3 cellular contexts compared by ENCODE assay signal in the genomic region with DNA sequence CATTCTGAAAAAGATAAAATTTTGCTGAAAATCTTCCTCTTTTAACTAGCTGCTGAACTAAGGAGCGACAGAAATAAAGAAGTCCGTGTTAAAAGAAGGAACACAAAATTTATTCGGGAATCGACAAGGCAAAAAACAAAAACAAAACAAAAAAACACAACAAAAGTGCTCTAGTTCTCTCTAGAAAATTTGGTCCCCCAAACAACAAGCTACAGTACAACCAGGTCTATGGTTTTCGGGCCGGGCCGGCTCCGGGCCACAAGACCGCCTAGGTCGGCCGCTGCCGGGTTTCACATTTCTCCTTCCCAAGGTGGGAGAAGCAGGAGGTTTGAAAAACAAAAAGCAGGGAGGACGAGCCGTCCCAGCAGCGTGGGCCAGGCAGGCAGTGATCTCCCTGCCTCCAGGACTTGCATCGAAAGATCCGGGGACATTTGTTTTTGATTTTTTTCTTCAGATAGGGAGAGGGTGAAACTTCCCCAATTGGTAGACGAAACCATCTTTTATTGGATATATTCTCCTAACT.
TF ChIP-seq lines count a peak whose summit lies in the region.

No MANE protein-coding gene starts in this region.

TF ChIP-seq in A549, 52 proteins besides CTCF, POLR2A, EP300 and RAD21:
- TF ChIP-seq, protein P1, sequence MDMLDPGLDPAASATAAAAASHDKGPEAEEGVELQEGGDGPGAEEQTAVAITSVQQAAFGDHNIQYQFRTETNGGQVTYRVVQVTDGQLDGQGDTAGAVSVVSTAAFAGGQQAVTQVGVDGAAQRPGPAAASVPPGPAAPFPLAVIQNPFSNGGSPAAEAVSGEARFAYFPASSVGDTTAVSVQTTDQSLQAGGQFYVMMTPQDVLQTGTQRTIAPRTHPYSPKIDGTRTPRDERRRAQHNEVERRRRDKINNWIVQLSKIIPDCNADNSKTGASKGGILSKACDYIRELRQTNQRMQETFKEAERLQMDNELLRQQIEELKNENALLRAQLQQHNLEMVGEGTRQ (IDR thresholded peaks at IDR 0.05): no peak
- no peak for TF ChIP-seq CBX8 (IDR thresholded peaks at IDR 0.05)
TF ChIP-seq in A549: peak in this region for 0.

TF ChIP-seq in GM23338, 12 proteins besides CTCF, POLR2A, EP300 and RAD21:
- TF ChIP-seq EZH2 (IDR thresholded peaks at IDR 0.05; ENCODE audit: low read depth, unreplicated experiment): peak; percentile 83
- TF ChIP-seq NANOG (IDR thresholded peaks at IDR 0.05; ENCODE audit: borderline replicate concordance): no peak

TF ChIP-seq in GM12878, 131 proteins besides CTCF, POLR2A, EP300 and RAD21:
- TF ChIP-seq, protein P2, sequence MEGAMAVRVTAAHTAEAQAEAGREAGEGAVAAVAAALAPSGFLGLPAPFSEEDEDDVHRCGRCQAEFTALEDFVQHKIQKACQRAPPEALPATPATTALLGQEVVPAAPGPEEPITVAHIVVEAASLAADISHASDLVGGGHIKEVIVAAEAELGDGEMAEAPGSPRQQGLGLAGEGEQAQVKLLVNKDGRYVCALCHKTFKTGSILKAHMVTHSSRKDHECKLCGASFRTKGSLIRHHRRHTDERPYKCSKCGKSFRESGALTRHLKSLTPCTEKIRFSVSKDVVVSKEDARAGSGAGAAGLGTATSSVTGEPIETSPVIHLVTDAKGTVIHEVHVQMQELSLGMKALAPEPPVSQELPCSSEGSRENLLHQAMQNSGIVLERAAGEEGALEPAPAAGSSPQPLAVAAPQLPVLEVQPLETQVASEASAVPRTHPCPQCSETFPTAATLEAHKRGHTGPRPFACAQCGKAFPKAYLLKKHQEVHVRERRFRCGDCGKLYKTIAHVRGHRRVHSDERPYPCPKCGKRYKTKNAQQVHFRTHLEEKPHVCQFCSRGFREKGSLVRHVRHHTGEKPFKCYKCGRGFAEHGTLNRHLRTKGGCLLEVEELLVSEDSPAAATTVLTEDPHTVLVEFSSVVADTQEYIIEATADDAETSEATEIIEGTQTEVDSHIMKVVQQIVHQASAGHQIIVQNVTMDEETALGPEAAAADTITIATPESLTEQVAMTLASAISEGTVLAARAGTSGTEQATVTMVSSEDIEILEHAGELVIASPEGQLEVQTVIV (IDR thresholded peaks at IDR 0.05; ENCODE audit: borderline replicate concordance, partially characterized antibody): no peak
- TF ChIP-seq SUZ12 (IDR thresholded peaks at IDR 0.05; ENCODE audit: unreplicated experiment): peak; percentile 88
TF ChIP-seq in GM12878: peak in this region for 1.
